13 cellular contexts compared by ENCODE assay signal in the genomic region with DNA sequence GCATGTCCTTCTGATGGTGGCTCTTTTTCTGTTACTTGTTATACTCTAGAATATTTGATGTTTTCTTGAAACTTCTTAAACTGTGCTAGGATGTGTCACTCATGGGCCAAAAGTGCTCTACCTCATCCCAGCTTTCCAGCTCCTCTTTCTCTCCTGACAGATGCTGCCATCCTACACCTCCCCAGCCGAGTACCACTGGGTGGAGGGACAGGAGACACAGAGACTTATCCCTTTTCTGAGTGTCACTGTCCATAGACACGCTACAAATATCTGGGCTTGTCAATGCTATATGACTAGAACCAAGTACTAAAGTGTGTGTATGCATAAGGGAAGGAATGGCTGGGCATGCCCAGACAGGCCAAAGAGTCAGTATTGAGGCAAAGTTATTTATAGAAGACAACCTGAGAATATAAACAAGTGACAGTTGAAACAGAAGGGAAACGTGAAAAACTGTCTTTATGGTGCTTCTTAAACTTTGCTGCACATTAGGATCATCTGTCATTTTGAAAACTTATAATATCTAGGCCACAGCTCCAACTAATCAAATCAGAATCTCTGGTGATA.
DNase-seq lines count a peak whose midpoint lies in the region; ATAC-seq, FAIRE-seq and TF ChIP-seq lines count a peak whose summit lies in the region.
"Had no signal": no experiment of that assay in that cellular context is flagged by ENCODE, and none has a peak within 500 bp of the region (broad histone marks: within the 10 kb centered on the region; RNA-seq: fewer than 3 reads in every experiment).

No MANE protein-coding gene starts in this region.

- peak overlapping the region; percentile 45 for H2AFZ ChIP-seq in IMR-90 (replicated peaks; ENCODE audit: low read length, poor library complexity)

- H3K79me2 ChIP-seq in mesendoderm (ENCODE audit: control insufficient read depth, insufficient read depth, low read length) = no peaks in the 10 kb centered on the region

- TF ChIP-seq RAD21 in IMR-90 (IDR thresholded peaks at IDR 0.05; ENCODE audit: low read length) = no peak

- H3K36me3 ChIP-seq in IMR-90 (ENCODE audit: control insufficient read depth, insufficient read depth, low read length) = no peaks in the 10 kb centered on the region
- no peaks in the 10 kb centered on the region for H3K36me3 ChIP-seq in ectodermal cell (ENCODE audit: control insufficient read depth, insufficient read depth, low read length)
- H3K36me3 ChIP-seq in mesendoderm (ENCODE audit: control insufficient read depth, insufficient read depth, low read length) = no peaks in the 10 kb centered on the region
- H3K36me3 ChIP-seq in small intestine (ENCODE audit: control insufficient read depth in 2 of 2, insufficient read depth in 2 of 2, low read length in 2 of 2) = no peaks in the 10 kb centered on the region
- H3K36me3 ChIP-seq: MG63 had no signal

- H3K18ac ChIP-seq in IMR-90 (ENCODE audit: low read depth, low read length) = peak overlapping the region; percentile 100
- no peak overlapping the region for H3K18ac ChIP-seq in mesendoderm (ENCODE audit: low read length)

- H3K27me3 ChIP-seq in IMR-90 (ENCODE audit: control insufficient read depth, insufficient read depth, low read length) (0 out of 2 replicates have a peak, but pooled peaks cover 2% of the 10 kb centered on the region), ectodermal cell (ENCODE audit: control insufficient read depth, insufficient read depth, low read length, poor library complexity, severe bottlenecking) (no peaks in the 10 kb centered on the region), mesendoderm (ENCODE audit: insufficient read depth, low read length, poor library complexity) (no peaks in the 10 kb centered on the region), small intestine (ENCODE audit: control insufficient read depth in 2 of 2, insufficient read depth in 2 of 2, low read length in 2 of 2) (no peaks in the 10 kb centered on the region)
- H3K27me3 ChIP-seq: MG63, testis had no signal

- peak overlapping the region; percentile 60 for H3K9ac ChIP-seq in IMR-90 (ENCODE audit: low read depth, low read length)
- H3K9ac ChIP-seq in mesendoderm (ENCODE audit: low read length) = no peak overlapping the region

- POLR2A ChIA-PET in IMR-90 (lab: Charles Lee; ENCODE audit: unreplicated experiment) = no interaction called here

- H2AK9ac ChIP-seq in IMR-90 (replicated peaks; ENCODE audit: low read depth, low read length, poor library complexity) = no peak overlapping the region

- H4K5ac ChIP-seq in IMR-90 (ENCODE audit: low read depth, low read length) (peak overlapping the region; percentile 99), mesendoderm (ENCODE audit: low read length) (no peak overlapping the region)

- intact Hi-C loops in IMR-90 (cut with micrococcal nuclease) = no loop called here

- DNase-seq in NOMO-1 (lab: John Stamatoyannopoulos, UW; ENCODE audit: unreplicated experiment in 2 of 2) (peak; percentile 10 to 30), NOMO-1 treated with dmso at 0.1 percent for 144 hours (lab: John Stamatoyannopoulos, UW; ENCODE audit: unreplicated experiment) (no peak), IMR-90 (no peak), type B pancreatic cell (ENCODE audit: extremely low spot score, unreplicated experiment) (no peak), mesendoderm (no peak), small intestine (no peak)
- DNase-seq: amniotic stem cell, MG63, PC-3, retina, testis had no signal

- H3K23ac ChIP-seq in IMR-90 (ENCODE audit: low read depth, low read length) (peak overlapping the region; percentile 86; the same call in 1 of the 2 replicates), mesendoderm (ENCODE audit: low read length) (no peak overlapping the region)

- peak overlapping the region; percentile 84 for H3K27ac Mint-ChIP-seq in type B pancreatic cell

- peaks cover 2% of the 10 kb centered on the region for H3K36me3 Mint-ChIP-seq in type B pancreatic cell

- H3K9me3 ChIP-seq in IMR-90 (ENCODE audit: control insufficient read depth, insufficient read depth, low read length) (peaks cover 2% of the 10 kb centered on the region; the same call in 1 of the 2 replicates), ectodermal cell (ENCODE audit: control insufficient read depth, low read length) (no peaks in the 10 kb centered on the region), small intestine (ENCODE audit: control insufficient read depth, low read depth) (no peaks in the 10 kb centered on the region)
- H3K9me3 ChIP-seq: MG63, testis had no signal

- no CpG with 5 or more reads among the region's 3 CpGs for WGBS in IMR-90 (ENCODE audit: extremely low coverage in 2 of 2, insufficient read length in 1 of 2), 2 experiments
- 89 to 92% methylated on average over 3 of the region's 3 CpGs for WGBS in ectodermal cell, 2 experiments
- WGBS in mesendoderm (ENCODE audit: extremely low coverage, insufficient coverage, low lambda C conversion rate) = no CpG with 5 or more reads among the region's 3 CpGs
- WGBS in small intestine, 3 donors = 68 to 79% (median 72%) methylated on average over 3 of the region's 3 CpGs

- in situ Hi-C loops in IMR-90 (cut with MboI; ENCODE audit: low sequenced_read_pairs) = no loop called here

- H2BK5ac ChIP-seq in IMR-90 (ENCODE audit: low read depth, low read length, poor library complexity, severe bottlenecking) = peak overlapping the region; percentile 92
- no peak overlapping the region for H2BK5ac ChIP-seq in mesendoderm (ENCODE audit: low read length)

- peak overlapping the region; percentile 71 for H4K91ac ChIP-seq in IMR-90 (ENCODE audit: insufficient read depth, low read depth, low read length)

- H3K9me3 Mint-ChIP-seq in type B pancreatic cell = peaks cover under 1% of the 10 kb centered on the region

- H4K8ac ChIP-seq in IMR-90 (ENCODE audit: low read depth in 2 of 2, low read length in 2 of 2) = peak overlapping the region; percentile 42 to 92; a peak in 3 of 4 replicates
- H4K8ac ChIP-seq in mesendoderm (ENCODE audit: low read depth, low read length) = no peak overlapping the region

- peak; percentile 82 for ATAC-seq in IMR-90 (ENCODE audit: low read depth)
- ATAC-seq in HG02973 (IDR thresholded peaks at IDR 0.05; ENCODE audit: unreplicated experiment) = no peak
- ATAC-seq: PC-3 had no signal

- H3K27me3 Mint-ChIP-seq in type B pancreatic cell = peaks cover 2% of the 10 kb centered on the region

- CTCF ChIA-PET in IMR-90 (lab: Yijun Ruan, JAX) = no interaction called here

- H3K14ac ChIP-seq in IMR-90 (replicated peaks; ENCODE audit: low read depth, low read length) = peak overlapping the region; percentile 98

- peak overlapping the region; percentile 95 for H2BK20ac ChIP-seq in IMR-90 (ENCODE audit: low read depth, low read length)

- H3K27ac ChIP-seq in IMR-90 (ENCODE audit: insufficient read depth, low read length) (peak overlapping the region; percentile 97; the same call in 1 of the 2 replicates), ectodermal cell (ENCODE audit: insufficient read depth, low read depth, low read length, poor library complexity, severe bottlenecking) (peak overlapping the region; percentile 6), mesendoderm (ENCODE audit: low read depth, low read length) (no peak overlapping the region), small intestine (ENCODE audit: low read depth in 1 of 2, low read length in 1 of 2) (no peak overlapping the region)
- H3K27ac ChIP-seq: testis had no signal

- H2AK5ac ChIP-seq in IMR-90 (ENCODE audit: low read depth, low read length) (peak overlapping the region; percentile 13; the same call in 1 of the 2 replicates), mesendoderm (ENCODE audit: low read length) (no peak overlapping the region)

- no peaks in the 10 kb centered on the region for H4K20me1 ChIP-seq in IMR-90 (ENCODE audit: insufficient read depth, low read length)

- H3K4me2 ChIP-seq in IMR-90 (ENCODE audit: low read depth, low read length) = 0 out of 2 replicates have a peak overlapping the region, but pooled peaks have one; percentile 27
- no peak overlapping the region for H3K4me2 ChIP-seq in mesendoderm (ENCODE audit: low read length)

- H3K9me1 ChIP-seq in IMR-90 (ENCODE audit: insufficient read depth, low read length) = peaks cover 5% of the 10 kb centered on the region; the same call in 1 of the 2 replicates

- peak overlapping the region; percentile 4 for H3K4me3 Mint-ChIP-seq in type B pancreatic cell

- peaks cover 12% of the 10 kb centered on the region for H3K4me1 ChIP-seq in IMR-90 (ENCODE audit: control insufficient read depth, insufficient read depth, low read length)
- H3K4me1 ChIP-seq in ectodermal cell (ENCODE audit: control insufficient read depth, insufficient read depth, low read length) = no peaks in the 10 kb centered on the region
- H3K4me1 ChIP-seq in mesendoderm (ENCODE audit: control insufficient read depth, low read depth, low read length) = no peaks in the 10 kb centered on the region
- no peaks in the 10 kb centered on the region for H3K4me1 ChIP-seq in small intestine (ENCODE audit: control insufficient read depth in 2 of 2, insufficient read depth in 1 of 2, low read depth in 1 of 2, low read length in 1 of 2)
- H3K4me1 ChIP-seq: testis had no signal

- H3K56ac ChIP-seq in IMR-90 (ENCODE audit: extremely low read depth, insufficient read depth, low read length) (peak overlapping the region; percentile 56; the same call in 1 of the 2 replicates), mesendoderm (ENCODE audit: low read length) (no peak overlapping the region)

- no peak for TF ChIP-seq CTCF in IMR-90 (conservative IDR thresholded peaks at IDR 0.05; ENCODE audit: low read depth, low read length)
- no peak for TF ChIP-seq CTCF in type B pancreatic cell (conservative IDR thresholded peaks at IDR 0.05)

- H3K4ac ChIP-seq in IMR-90 (ENCODE audit: low read depth, low read length) (peak overlapping the region; percentile 85), mesendoderm (ENCODE audit: low read depth, low read length) (no peak overlapping the region)

- H2BK15ac ChIP-seq in IMR-90 (ENCODE audit: low read depth, low read length) (peak overlapping the region; percentile 46; the same call in 1 of the 3 replicates), mesendoderm (replicated peaks; ENCODE audit: low read depth) (no peak overlapping the region)

- dilution Hi-C loops in IMR-90 (cut with HindIII; ENCODE audit: low sequenced_read_pairs, unreplicated experiment) = no loop called here

- TF ChIP-seq POLR2A in IMR-90 (IDR thresholded peaks at IDR 0.05; ENCODE audit: low read depth, low read length) = no peak

- H3K4me1 Mint-ChIP-seq in type B pancreatic cell (ENCODE audit: unreplicated experiment) = peaks cover 23% of the 10 kb centered on the region

- H3K79me1 ChIP-seq in IMR-90 (ENCODE audit: low read depth in 1 of 2, low read length in 2 of 2) (no peaks in the 10 kb centered on the region), mesendoderm (ENCODE audit: low read length) (no peaks in the 10 kb centered on the region)

- FAIRE-seq in small intestine (lab: Jason Lieb, UNC) = no peak

- H2BK120ac ChIP-seq in IMR-90 (ENCODE audit: low read depth, low read length) (peak overlapping the region; percentile 97), mesendoderm (ENCODE audit: low read depth, low read length) (no peak overlapping the region)

- no TSS peak for BruUV-seq in IMR-90 (replicated peaks; lab: Mats Ljungman, UMichigan)

- no peak overlapping the region for H3K4me3 ChIP-seq in IMR-90 (ENCODE audit: insufficient read depth, low read depth, low read length)
- H3K4me3 ChIP-seq in ectodermal cell (ENCODE audit: insufficient read depth, low read depth, low read length) = no peak overlapping the region
- no peak overlapping the region for H3K4me3 ChIP-seq in mesendoderm (ENCODE audit: low read length)
- H3K4me3 ChIP-seq in small intestine (ENCODE audit: low read depth in 1 of 2, low read length in 2 of 2) = no peak overlapping the region
- H3K4me3 ChIP-seq: MG63, testis had no signal

Comparison
In these comparisons a context has a peak if more than half of its experiments do, and no peak if none do; other contexts are left out.
1. DNase-seq: peak in NOMO-1 (2 of 2); none in NOMO-1 treated with dmso at 0.1 percent for 144 hours (single experiment), IMR-90 (single experiment), type B pancreatic cell (single experiment), mesendoderm (single experiment) and small intestine (single experiment).
2. H3K27ac ChIP-seq: peak in IMR-90 (single experiment) and ectodermal cell (single experiment); none in mesendoderm (single experiment) and small intestine (0 of 2).